ENCODE assay signal across 8 cellular contexts in genomic region chr12:55743967-55744931, GRCh38. TPM values are rescaled to one million over a fixed set of nuclear protein-coding genes. Genes with fewer than 3 reads are reported as not detected.
A peak's percentile ranks its signal among the peaks of the same experiment; 100 is the strongest.
DNase-seq lines count a peak whose midpoint lies in the region; ATAC-seq, FAIRE-seq and TF ChIP-seq lines count a peak whose summit lies in the region.

No MANE protein-coding gene starts in this region.

- H3K36me3 ChIP-seq in ectodermal cell (ENCODE audit: control insufficient read depth, insufficient read depth, low read length) = peaks cover 14% of the 10 kb centered on the region

- no peaks in the 10 kb centered on the region for H3K27me3 ChIP-seq in ectodermal cell (ENCODE audit: control insufficient read depth, insufficient read depth, low read length, poor library complexity, severe bottlenecking)

- peak overlapping the region; percentile 96 for H3K4me3 ChIP-seq in ectodermal cell (ENCODE audit: insufficient read depth, low read depth, low read length)

- 0% methylated on average over 24 to 25 of the region's 25 CpGs for WGBS in ectodermal cell, 2 experiments

- no peak for TF ChIP-seq POLR2A in GM12891 (IDR thresholded peaks at IDR 0.05; ENCODE audit: low read depth, low read length)

- no peaks in the 10 kb centered on the region for H3K27me3 Mint-ChIP-seq in naive thymus-derived CD8-positive, alpha-beta T cell

- no peak for DNase-seq in GM12891 (ENCODE audit: insufficient read length, low spot score)
- peak; percentile 26 for DNase-seq in NCI-H2171 treated with DMSO at 0.1 percent for 48 hours (lab: John Stamatoyannopoulos, UW)
- DNase-seq in naive thymus-derived CD8-positive, alpha-beta T cell = no peak
- DNase-seq in SK-N-DZ (ENCODE audit: low spot score) = no peak
- DNase-seq in MV-4-11 (lab: John Stamatoyannopoulos, UW) = no peak
- no peak for DNase-seq in AG08396 (ENCODE audit: low spot score)

- H3K9me3 Mint-ChIP-seq in naive thymus-derived CD8-positive, alpha-beta T cell = no peaks in the 10 kb centered on the region

- peaks cover 35% of the 10 kb centered on the region for H3K4me1 ChIP-seq in ectodermal cell (ENCODE audit: control insufficient read depth, insufficient read depth, low read length)

- POLR2A ChIA-PET in naive thymus-derived CD8-positive, alpha-beta T cell (lab: Charles Lee) = interaction anchor here (0.6 to 2.8 kb wide), 21 partner anchors 10 to 884 kb away, joined by 3 to 19 read pairs (median 4); partner anchors contain the start of genes BLOC1S1, CD63, DGKA and DNAJC14

- peak in 1 of 2 donors; percentile 11 for ATAC-seq in naive thymus-derived CD8-positive, alpha-beta T cell
- ATAC-seq in HG03457 (IDR thresholded peaks at IDR 0.05; ENCODE audit: unreplicated experiment) = no peak

- H3K4me3 Mint-ChIP-seq in naive thymus-derived CD8-positive, alpha-beta T cell = peak overlapping the region; percentile 86 to 95 (median 90)

- peaks cover 26 to 45% (median 31%) of the 10 kb centered on the region in 4 donors for H3K4me1 Mint-ChIP-seq in naive thymus-derived CD8-positive, alpha-beta T cell

- H3K27ac ChIP-seq in ectodermal cell (ENCODE audit: insufficient read depth, low read depth, low read length, poor library complexity, severe bottlenecking) = peak overlapping the region; percentile 82

- FAIRE-seq in GM12891 (lab: Jason Lieb, UNC) = peak; percentile 57

- peak overlapping the region; percentile 49 to 95 (median 88) for H3K27ac Mint-ChIP-seq in naive thymus-derived CD8-positive, alpha-beta T cell

- peaks cover 0 to 3% (median 0%) of the 10 kb centered on the region in 3 donors for H3K36me3 Mint-ChIP-seq in naive thymus-derived CD8-positive, alpha-beta T cell

- no peaks in the 10 kb centered on the region for H3K9me3 ChIP-seq in ectodermal cell (ENCODE audit: control insufficient read depth, low read length)

TF ChIP-seq in GM12891, 5 proteins besides CTCF, POLR2A, EP300 and RAD21:
- TF ChIP-seq TAF1 (IDR thresholded peaks at IDR 0.05; ENCODE audit: low read depth, low read length) (no peak), SPI1 (IDR thresholded peaks at IDR 0.05; ENCODE audit: low read depth, low read length) (no peak), PAX5 (IDR thresholded peaks at IDR 0.05; ENCODE audit: insufficient read depth, low read length, severe bottlenecking) (no peak), POLR2AphosphoS5 (IDR thresholded peaks at IDR 0.05; ENCODE audit: low read depth, low read length) (no peak), POU2F2 (IDR thresholded peaks at IDR 0.05; ENCODE audit: low read depth, low read length) (no peak)

RNA-seq across cellular contexts. Expression of gene GDF11, which starts 1.3 kb away (rescaled TPM):
- polyA plus RNA-seq in GM12891 (2012; ENCODE audit: low read depth, missing spikeins) = 8.0 TPM
- polyA plus RNA-seq in ectodermal cell (2013, experiment 1 of 4) = 46.1 TPM
- 51.2 TPM for polyA plus RNA-seq in ectodermal cell (2013, experiment 2 of 4)
- polyA plus RNA-seq in ectodermal cell (2013, experiment 3 of 4) = 45.1 TPM
- polyA plus RNA-seq in ectodermal cell (2013, experiment 4 of 4) = 49.0 TPM
- 1 to 10 TPM; 5.8 to 7.7 TPM for total RNA-seq in naive thymus-derived CD8-positive, alpha-beta T cell
- polyA plus RNA-seq in naive thymus-derived CD8-positive, alpha-beta T cell = 1 to 10 TPM in 1 of 3 donors, under 1 TPM in 2; 0.82 to 1.5 (median 0.99) TPM
- polyA plus RNA-seq in SK-N-DZ (2014; cell fraction: cytosol; rRNA removed) = 10.8 and 17.3 TPM in 2 replicates
- 8.2 and 13.5 TPM in 2 replicates for polyA plus RNA-seq in SK-N-DZ (2014; cell fraction: nucleus; rRNA removed)

RNA-seq across cellular contexts. Expression of gene CD63, which starts 15.4 kb away (rescaled TPM):
- polyA plus RNA-seq in GM12891 (2012; ENCODE audit: low read depth, missing spikeins) = 172 TPM
- 324 TPM for polyA plus RNA-seq in ectodermal cell (2013, experiment 1 of 4)
- polyA plus RNA-seq in ectodermal cell (2013, experiment 2 of 4) = 362 TPM
- polyA plus RNA-seq in ectodermal cell (2013, experiment 3 of 4) = 287 TPM
- polyA plus RNA-seq in ectodermal cell (2013, experiment 4 of 4) = 360 TPM
- 10 to 100 TPM; 41.0 to 46.5 TPM for total RNA-seq in naive thymus-derived CD8-positive, alpha-beta T cell
- polyA plus RNA-seq in naive thymus-derived CD8-positive, alpha-beta T cell = 100 to 1,000 TPM; 119 to 412 (median 135) TPM
- 216 and 246 TPM in 2 replicates for polyA plus RNA-seq in SK-N-DZ (2014; cell fraction: cytosol; rRNA removed)
- 96.6 and 110 TPM in 2 replicates for polyA plus RNA-seq in SK-N-DZ (2014; cell fraction: nucleus; rRNA removed)

RNA-seq across cellular contexts. Expression of gene RDH5, which starts 24.1 kb away (rescaled TPM):
- polyA plus RNA-seq in GM12891 (2012; ENCODE audit: low read depth, missing spikeins) = 7.2 TPM
- 11.7 TPM for polyA plus RNA-seq in ectodermal cell (2013, experiment 1 of 4)
- polyA plus RNA-seq in ectodermal cell (2013, experiment 2 of 4) = 9.5 TPM
- 5.1 TPM for polyA plus RNA-seq in ectodermal cell (2013, experiment 3 of 4)
- 7.1 TPM for polyA plus RNA-seq in ectodermal cell (2013, experiment 4 of 4)
- total RNA-seq in naive thymus-derived CD8-positive, alpha-beta T cell = 10 to 100 TPM; 28.8 to 30.4 TPM
- polyA plus RNA-seq in naive thymus-derived CD8-positive, alpha-beta T cell = 1 to 10 TPM in 2 of 3 donors, not detected in 1; 1.0 to 1.4 TPM
- polyA plus RNA-seq in SK-N-DZ (2014; cell fraction: cytosol; rRNA removed) = 2.2 and 3.8 TPM in 2 replicates
- polyA plus RNA-seq in SK-N-DZ (2014; cell fraction: nucleus; rRNA removed) = 2.7 and 3.8 TPM in 2 replicates

RNA-seq across cellular contexts. Expression of gene BLOC1S1, which starts 28.4 kb away (rescaled TPM):
- 172 TPM for polyA plus RNA-seq in GM12891 (2012; ENCODE audit: low read depth, missing spikeins)
- polyA plus RNA-seq in ectodermal cell (2013, experiment 1 of 4) = 87.3 TPM
- 74.4 TPM for polyA plus RNA-seq in ectodermal cell (2013, experiment 2 of 4)
- 83.9 TPM for polyA plus RNA-seq in ectodermal cell (2013, experiment 3 of 4)
- polyA plus RNA-seq in ectodermal cell (2013, experiment 4 of 4) = 86.3 TPM
- 10 to 100 TPM; 62.9 to 65.7 TPM for total RNA-seq in naive thymus-derived CD8-positive, alpha-beta T cell
- polyA plus RNA-seq in naive thymus-derived CD8-positive, alpha-beta T cell = 100 to 1,000 TPM in 2 of 3 donors, 10 to 100 TPM in 1; 84.3 to 133 (median 117) TPM
- 96.9 and 151 TPM in 2 replicates for polyA plus RNA-seq in SK-N-DZ (2014; cell fraction: cytosol; rRNA removed)
- polyA plus RNA-seq in SK-N-DZ (2014; cell fraction: nucleus; rRNA removed) = 101 and 105 TPM in 2 replicates

RNA-seq across cellular contexts. Expression of gene ITGA7, which starts 36.5 kb away (rescaled TPM):
- polyA plus RNA-seq in GM12891 (2012; ENCODE audit: low read depth, missing spikeins) = 4.3 TPM
- polyA plus RNA-seq in ectodermal cell (2013, experiment 1 of 4) = 110 TPM
- polyA plus RNA-seq in ectodermal cell (2013, experiment 2 of 4) = 117 TPM
- polyA plus RNA-seq in ectodermal cell (2013, experiment 3 of 4) = 90.5 TPM
- 99.9 TPM for polyA plus RNA-seq in ectodermal cell (2013, experiment 4 of 4)
- 1 to 10 TPM; 5.2 to 7.0 TPM for total RNA-seq in naive thymus-derived CD8-positive, alpha-beta T cell
- polyA plus RNA-seq in naive thymus-derived CD8-positive, alpha-beta T cell = 1 to 10 TPM in 2 of 3 donors, not detected in 1; 1.5 to 1.7 TPM
- polyA plus RNA-seq in SK-N-DZ (2014; cell fraction: cytosol; rRNA removed) = 5.7 and 9.4 TPM in 2 replicates
- polyA plus RNA-seq in SK-N-DZ (2014; cell fraction: nucleus; rRNA removed) = 56.6 and 58.7 TPM in 2 replicates
